21 cellular contexts compared by ENCODE assay signal in the genomic region with DNA sequence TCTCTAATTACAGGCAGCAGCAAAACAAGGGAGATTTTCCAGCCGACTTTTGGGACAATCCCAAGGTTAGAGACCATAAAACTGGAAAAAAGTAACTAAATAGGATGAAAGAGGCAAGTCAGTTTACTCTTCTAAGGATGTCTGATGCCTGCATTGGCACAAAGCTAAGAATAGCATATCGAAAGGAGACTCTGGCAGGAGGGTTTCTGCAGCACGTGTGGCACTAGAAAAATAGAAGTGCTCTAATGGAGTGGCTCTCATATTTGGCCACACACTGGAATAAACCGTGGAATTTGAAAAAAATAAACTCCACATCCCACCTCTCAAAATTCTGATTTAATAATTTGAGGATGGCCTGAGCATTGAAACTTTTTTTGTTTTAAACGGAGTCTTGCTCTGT.
"Had no signal": no experiment of that assay in that cellular context is flagged by ENCODE, and none has a peak within 500 bp of the region (broad histone marks: within the 10 kb centered on the region; RNA-seq: fewer than 3 reads in every experiment).

No MANE protein-coding gene starts in this region.

- DNase-seq: KBM-7; MG63; NCI-H1092; NCI-H1105 treated with DMSO at 0.1 percent for 48 hours; NCI-H1417 treated with DMSO at 0.1 percent for 48 hours; NCI-H146; NCI-H187 treated with DMSO at 0.1 percent for 48 hours; NCI-H2029 treated with DMSO at 0.1 percent for 48 hours; NCI-H2227 treated with DMSO at 0.1 percent for 48 hours; NCI-H510A; NCI-H524 treated with DMSO at 0.1 percent for 48 hours; NCI-H69; NCI-H774; NK-92 treated with Interleukin-12 subunit alpha and Interleukin-12 subunit beta, amount 100 ng/mL, for 24 hours; PC-3; SHP77 treated with DMSO at 0.1 percent for 48 hours; SJCRH30 had no signal

- H3K27ac ChIP-seq: RWPE1, SJCRH30 had no signal

- H3K4me3 ChIP-seq: MG63, SJCRH30 had no signal

- ATAC-seq: Panc1, PC-3, Right ventricle myocardium inferior, SK-N-SH treated with all-trans-retinoic acid at 6 μM for 48 hours had no signal

- H3K4me1 ChIP-seq: SJCRH30 had no signal

- H3K27me3 ChIP-seq: MG63, SJCRH30 had no signal

- H3K36me3 ChIP-seq: MG63, SJCRH30 had no signal
